ENCODE assay signal across 22 cellular contexts in the genomic region with DNA sequence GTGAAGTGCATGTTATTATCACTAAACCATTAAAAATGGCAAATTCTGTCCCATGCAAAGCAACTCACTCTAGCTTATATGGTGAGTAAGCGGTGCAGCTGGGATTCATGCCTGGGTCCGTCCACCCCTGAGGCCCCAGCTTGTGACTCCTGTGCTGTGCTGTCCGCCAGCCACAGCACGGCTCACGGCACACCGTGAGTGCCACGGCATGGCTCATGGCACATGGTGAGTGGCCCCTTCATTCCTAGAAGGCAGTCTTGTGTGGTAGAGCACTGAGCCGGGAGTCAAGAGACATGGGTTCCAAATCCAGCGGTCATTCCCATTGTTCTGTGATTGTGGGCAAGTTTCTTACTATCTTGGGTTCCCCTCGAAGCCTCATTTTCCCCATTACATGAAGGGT. TPM values are rescaled to one million over a fixed set of nuclear protein-coding genes. Genes with fewer than 3 reads are reported as not detected.
DNase-seq lines count a peak whose midpoint lies in the region; ATAC-seq, FAIRE-seq and TF ChIP-seq lines count a peak whose summit lies in the region.
"Had no signal": no experiment of that assay in that cellular context is flagged by ENCODE, and none has a peak within 500 bp of the region (broad histone marks: within the 10 kb centered on the region; RNA-seq: fewer than 3 reads in every experiment).

No MANE protein-coding gene starts in this region.

- no peaks in the 10 kb centered on the region for H3K9me3 ChIP-seq in ascending aorta
- H3K9me3 ChIP-seq in breast epithelium = no peaks in the 10 kb centered on the region
- H3K9me3 ChIP-seq: A549, BE2C had no signal

- TF ChIP-seq POLR2A in breast epithelium (IDR thresholded peaks at IDR 0.05) = no peak

- H3K4me1 Mint-ChIP-seq in stimulated activated effector memory CD8-positive, alpha-beta T cell treated with anti-CD3 and anti-CD28 coated beads, Interleukin-12 subunit alpha, Interleukin-12 subunit beta, amount 100 ng/mL, for 72 hours = peaks cover 14% of the 10 kb centered on the region

- no peak for TF ChIP-seq CTCF in ascending aorta (IDR thresholded peaks at IDR 0.05)
- no peak for TF ChIP-seq CTCF in breast epithelium (IDR thresholded peaks at IDR 0.05)

- H3K36me3 Mint-ChIP-seq in stimulated activated effector memory CD8-positive, alpha-beta T cell treated with anti-CD3 and anti-CD28 coated beads, Interleukin-12 subunit alpha, Interleukin-12 subunit beta, amount 100 ng/mL, for 72 hours = peaks cover 7% of the 10 kb centered on the region
- H3K36me3 Mint-ChIP-seq: CD4-positive, CD25-positive, alpha-beta regulatory T cell had no signal

- no peak for FAIRE-seq in HTR-8/SVneo (lab: Jason Lieb, UNC)
- FAIRE-seq: A549 had no signal

- H3K4me1 ChIP-seq in ascending aorta = peaks cover 9 to 59% of the 10 kb centered on the region in 2 donors
- H3K4me1 ChIP-seq in breast epithelium = no peaks in the 10 kb centered on the region

- peak overlapping the region; percentile 96 to 97 for H3K27ac ChIP-seq in ascending aorta
- no peak overlapping the region for H3K27ac ChIP-seq in breast epithelium
- H3K27ac ChIP-seq: A549, GM23248, RWPE1 had no signal

- no peak for ATAC-seq in stimulated activated effector memory CD8-positive, alpha-beta T cell treated with anti-CD3 and anti-CD28 coated beads, Interleukin-12 subunit alpha, Interleukin-12 subunit beta, amount 100 ng/mL, for 72 hours
- ATAC-seq: A549 had no signal

- intact Hi-C loops in ascending aorta (cut with DNase I) (no loop called here), breast epithelium (cut with DNase I; ENCODE audit: low total_unique reads) (no loop called here)

- H3K4me3 ChIP-seq in ascending aorta (no peak overlapping the region), breast epithelium (no peak overlapping the region)
- H3K4me3 ChIP-seq: A549, GM23248 had no signal

- no peaks in the 10 kb centered on the region for H3K36me3 ChIP-seq in ascending aorta
- H3K36me3 ChIP-seq in breast epithelium = no peaks in the 10 kb centered on the region
- H3K36me3 ChIP-seq: BE2C had no signal

- no peaks in the 10 kb centered on the region for H3K27me3 ChIP-seq in ascending aorta
- no peaks in the 10 kb centered on the region for H3K27me3 ChIP-seq in breast epithelium
- H3K27me3 ChIP-seq: BE2C had no signal

- no peak overlapping the region for H3K4me3 Mint-ChIP-seq in stimulated activated effector memory CD8-positive, alpha-beta T cell treated with anti-CD3 and anti-CD28 coated beads, Interleukin-12 subunit alpha, Interleukin-12 subunit beta, amount 100 ng/mL, for 72 hours
- H3K4me3 Mint-ChIP-seq: CD4-positive, CD25-positive, alpha-beta regulatory T cell; H9; HFFc6 had no signal

- H3K27ac Mint-ChIP-seq in stimulated activated effector memory CD8-positive, alpha-beta T cell treated with anti-CD3 and anti-CD28 coated beads, Interleukin-12 subunit alpha, Interleukin-12 subunit beta, amount 100 ng/mL, for 72 hours = peak overlapping the region; percentile 46
- H3K27ac Mint-ChIP-seq: H9, HFFc6 had no signal

- H3K9me3 Mint-ChIP-seq in stimulated activated effector memory CD8-positive, alpha-beta T cell treated with anti-CD3 and anti-CD28 coated beads, Interleukin-12 subunit alpha, Interleukin-12 subunit beta, amount 100 ng/mL, for 72 hours = no peaks in the 10 kb centered on the region
- H3K9me3 Mint-ChIP-seq: CD4-positive, CD25-positive, alpha-beta regulatory T cell; H9; HFFc6 had no signal

- DNase-seq in D341Med (ENCODE audit: low spot score) (peak; percentile 15), ascending aorta (ENCODE audit: low spot score in 2 of 2) (peak in 1 of 2 donors; percentile 61), mesenteric fat pad (ENCODE audit: low spot score) (peak; percentile 78), HTR-8/SVneo (ENCODE audit: insufficient read length, low spot score) (no peak), breast epithelium (ENCODE audit: low spot score in 2 of 2) (no peak), NCI-H1436 treated with DMSO at 0.1 percent for 48 hours (lab: John Stamatoyannopoulos, UW) (no peak)
- no peak for DNase-seq in stimulated activated effector memory CD8-positive, alpha-beta T cell treated with anti-CD3 and anti-CD28 coated beads, Interleukin-12 subunit alpha, Interleukin-12 subunit beta, amount 100 ng/mL, for 72 hours (ENCODE audit: low spot score in 2 of 2)
- DNase-seq in NK-92 treated with Interleukin-12 subunit alpha and Interleukin-12 subunit beta, amount 100 ng/mL, for 24 hours (lab: John Stamatoyannopoulos, UW) = no peak
- DNase-seq: BE2C; CD4-positive, CD25-positive, alpha-beta regulatory T cell; DMS79; GM23248; H9; HFFc6; KBM-7; NCI-H1092; NCI-H1930; NCI-H2227 treated with DMSO at 0.1 percent for 48 hours; NCI-H510A treated with DMSO at 0.1 percent for 48 hours; SHP77 treated with DMSO at 0.1 percent for 48 hours had no signal

RNA-seq across cellular contexts. Expression of gene RGS3, which starts 18.8 kb away (rescaled TPM):
- total RNA-seq in ascending aorta = 125 TPM
- total RNA-seq in mesenteric fat pad = 116 TPM
- 10 to 100 TPM; 31.7 to 49.0 (median 35.4) TPM for total RNA-seq in breast epithelium

Comparison
In these comparisons a context has a peak if more than half of its experiments do, and no peak if none do; other contexts are left out.
1. DNase-seq: peak in D341Med (single experiment) and mesenteric fat pad (single experiment); none in stimulated activated effector memory CD8-positive, alpha-beta T cell treated with anti-CD3 and anti-CD28 coated beads, Interleukin-12 subunit alpha, Interleukin-12 subunit beta, amount 100 ng/mL, for 72 hours (0 of 2), HTR-8/SVneo (single experiment), breast epithelium (0 of 2), NCI-H1436 treated with DMSO at 0.1 percent for 48 hours (single experiment) and NK-92 treated with Interleukin-12 subunit alpha and Interleukin-12 subunit beta, amount 100 ng/mL, for 24 hours (single experiment).
2. H3K27ac ChIP-seq: peak in ascending aorta (2 of 2); none in breast epithelium (0 of 2).